8 cellular contexts compared by ENCODE assay signal in genomic region chr12:6493580-6494350, GRCh38. TPM values are rescaled to one million over a fixed set of nuclear protein-coding genes. Genes with fewer than 3 reads are reported as not detected.
DNase-seq lines count a peak whose midpoint lies in the region; ATAC-seq and TF ChIP-seq lines count a peak whose summit lies in the region.

Gene NCAPD2 (plus strand): TSS chr12:6494102. CDS start chr12:6495099, 997 bp downstream.

- no peaks in the 10 kb centered on the region for H3K9me3 ChIP-seq in RWPE2 (ENCODE audit: severe bottlenecking)

- TF ChIP-seq CTCF in RWPE2 (IDR thresholded peaks at IDR 0.05; ENCODE audit: poor library complexity, severe bottlenecking) (peak; percentile 6), fibroblast of pulmonary artery (IDR thresholded peaks at IDR 0.05; ENCODE audit: low read length, missing control alignments) (no peak), nephron (IDR thresholded peaks at IDR 0.05; ENCODE audit: unreplicated experiment in 3 of 3) (peak; percentile 26 to 43 (median 39))

- DNase-seq in ELF-1 (ENCODE audit: low read depth, low spot score) (peak; percentile 98), H4 (ENCODE audit: low spot score) (peak; percentile 97), LoVo (ENCODE audit: low spot score) (peak; percentile 99), RWPE2 (ENCODE audit: low spot score) (peak; percentile 95), fibroblast of pulmonary artery (ENCODE audit: low read depth) (peak; percentile 96)
- DNase-seq in activated T-helper 9 cell treated with anti-CD3 and anti-CD28 coated beads, Interleukin-2, amount 50 U/mL, for 16 hours (ENCODE audit: low read depth) = peak; percentile 91

- H3K27ac Mint-ChIP-seq in nephron = peak within 1 kb of the TSS; percentile 97 to 99 (median 99)
- H3K27ac Mint-ChIP-seq in stimulated activated naive CD8-positive, alpha-beta T cell treated with anti-CD3 and anti-CD28 coated beads, Interleukin-15, Interleukin-2, amounts not matched to agents 100 ng/mL and 50 ng/mL, for 24 hours = peak within 1 kb of the TSS; percentile 97

- peak; percentile 87 for ATAC-seq in RWPE2 (ENCODE audit: low read depth)

- H3K27me3 Mint-ChIP-seq in nephron (ENCODE audit: low read depth) = no peaks in the 10 kb centered on the region
- H3K27me3 Mint-ChIP-seq in stimulated activated naive CD8-positive, alpha-beta T cell treated with anti-CD3 and anti-CD28 coated beads, Interleukin-15, Interleukin-2, amounts not matched to agents 100 ng/mL and 50 ng/mL, for 24 hours = no peaks in the 10 kb centered on the region

- H3K27ac ChIP-seq in RWPE2 (ENCODE audit: poor library complexity, severe bottlenecking) = peak within 1 kb of the TSS; percentile 88

- H3K36me3 ChIP-seq in RWPE2 (ENCODE audit: low read depth) = peaks cover 54% of the 10 kb centered on the region

- H3K4me3 Mint-ChIP-seq in nephron = peak within 1 kb of the TSS; percentile 89 to 97 (median 90)
- H3K4me3 Mint-ChIP-seq in stimulated activated naive CD8-positive, alpha-beta T cell treated with anti-CD3 and anti-CD28 coated beads, Interleukin-15, Interleukin-2, amounts not matched to agents 100 ng/mL and 50 ng/mL, for 24 hours = peak within 1 kb of the TSS; percentile 93

- H3K4me3 ChIP-seq in RWPE2 (ENCODE audit: severe bottlenecking) = peak within 1 kb of the TSS; percentile 48
- peak within 1 kb of the TSS; percentile 81 for H3K4me3 ChIP-seq in fibroblast of pulmonary artery (replicated peaks; ENCODE audit: low read depth, low read length)

- H3K4me1 ChIP-seq in RWPE2 (ENCODE audit: insufficient read depth, poor library complexity, severe bottlenecking) = peaks cover 13% of the 10 kb centered on the region

- peaks cover 27% of the 10 kb centered on the region for H3K4me1 Mint-ChIP-seq in nephron
- H3K4me1 Mint-ChIP-seq in stimulated activated naive CD8-positive, alpha-beta T cell treated with anti-CD3 and anti-CD28 coated beads, Interleukin-15, Interleukin-2, amounts not matched to agents 100 ng/mL and 50 ng/mL, for 24 hours (ENCODE audit: low read depth) = peaks cover 45% of the 10 kb centered on the region

- no peaks in the 10 kb centered on the region for H3K9me3 Mint-ChIP-seq in nephron
- H3K9me3 Mint-ChIP-seq in stimulated activated naive CD8-positive, alpha-beta T cell treated with anti-CD3 and anti-CD28 coated beads, Interleukin-15, Interleukin-2, amounts not matched to agents 100 ng/mL and 50 ng/mL, for 24 hours = no peaks in the 10 kb centered on the region

- H3K36me3 Mint-ChIP-seq in nephron (ENCODE audit: low read depth) = peaks cover 20% of the 10 kb centered on the region
- peaks cover 38% of the 10 kb centered on the region for H3K36me3 Mint-ChIP-seq in stimulated activated naive CD8-positive, alpha-beta T cell treated with anti-CD3 and anti-CD28 coated beads, Interleukin-15, Interleukin-2, amounts not matched to agents 100 ng/mL and 50 ng/mL, for 24 hours (ENCODE audit: low read depth)

- H3K27me3 ChIP-seq in RWPE2 (ENCODE audit: insufficient read depth, poor library complexity, severe bottlenecking) = no peaks in the 10 kb centered on the region

RNA-seq across cellular contexts. Expression of gene NCAPD2, which starts in this region (rescaled TPM):
- total RNA-seq in H4 (2014; rRNA removed; shearing (Covaris generic)) = 126 and 187 TPM in 2 replicates

Comparison
In these comparisons a context has a peak if more than half of its experiments do, and no peak if none do; other contexts are left out.
1. Peak in every context shown above with its lines: DNase-seq, ATAC-seq, H3K4me3 ChIP-seq and H3K27ac ChIP-seq.